In the genomic region with DNA sequence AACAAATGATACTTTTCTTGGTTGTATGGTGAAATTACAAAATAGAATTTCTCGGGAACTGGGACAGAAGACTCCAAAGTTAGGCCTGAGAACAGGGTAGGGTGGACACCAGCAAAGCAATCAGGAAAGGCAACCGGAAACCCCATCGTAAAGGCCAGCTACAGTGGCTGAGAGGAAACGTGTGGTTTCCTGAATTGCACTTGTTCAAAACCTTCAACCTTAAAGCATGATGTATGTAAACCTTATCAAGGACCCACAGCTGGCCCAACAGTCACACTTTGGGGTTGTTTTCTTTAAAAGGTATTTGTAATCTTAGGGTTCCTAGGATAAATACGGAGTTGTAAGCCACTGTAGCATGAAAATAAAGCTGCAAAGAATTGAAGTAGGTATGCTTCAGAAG, we compare ENCODE assay signal across 1 cellular context.
TF ChIP-seq lines count a peak whose summit lies in the region.

No MANE protein-coding gene starts in this region.

TF ChIP-seq in K562, 482 proteins besides CTCF, POLR2A, EP300 and RAD21:
- TF ChIP-seq GABPA (tag; conservative IDR thresholded peaks at IDR 0.05; ENCODE audit: low read depth) = peak; percentile 48; the same call in 1 of the 2 replicates
- TF ChIP-seq ZBTB7A (IDR thresholded peaks at IDR 0.05; ENCODE audit: borderline replicate concordance, control insufficient read depth, low read depth, low read length) = no peak
